ENCODE assay signal across 25 cellular contexts in genomic region chr12:62913380-62913779, GRCh38. TPM values are rescaled to one million over a fixed set of nuclear protein-coding genes. Genes with fewer than 3 reads are reported as not detected.
"Had no signal": no experiment of that assay in that cellular context is flagged by ENCODE, and none has a peak within 500 bp of the region (broad histone marks: within the 10 kb centered on the region; RNA-seq: fewer than 3 reads in every experiment).

No MANE protein-coding gene starts in this region.

- H3K4me1 ChIP-seq: ascending aorta, body of pancreas had no signal

- H3K9me3 Mint-ChIP-seq: activated CD4-positive, alpha-beta memory T cell treated with anti-CD3 and anti-CD28 coated beads for 36 hours; activated CD4-positive, alpha-beta T cell treated with anti-CD3 and anti-CD28 coated beads, Interleukin-2, amount 10 ng/mL, durations not matched to agents 7 days and 5 days; activated naive CD4-positive, alpha-beta T cell treated with anti-CD3 and anti-CD28 coated beads, Interleukin-2, amount 50 U/mL, for 72 hours; activated naive CD8-positive, alpha-beta T cell treated with anti-CD3 and anti-CD28 coated beads, Interleukin-2, amount 50 U/mL, for 24 hours; activated T-cell treated with anti-CD3 and anti-CD28 coated beads, Interleukin-2, amount 50 U/mL, for 4 hours; central memory CD8-positive, alpha-beta T cell had no signal

- DNase-seq: activated CD4-positive, alpha-beta memory T cell treated with anti-CD3 and anti-CD28 coated beads for 36 hours; activated CD4-positive, alpha-beta T cell treated with anti-CD3 and anti-CD28 coated beads, Interleukin-2, amount 10 ng/mL, durations not matched to agents 7 days and 5 days; activated CD4-positive, CD25-positive, alpha-beta regulatory T cell; activated CD8-positive, alpha-beta memory T cell treated with anti-CD3 and anti-CD28 coated beads for 24 hours; activated effector memory CD4-positive, alpha-beta T cell treated with anti-CD3 and anti-CD28 coated beads, Interleukin-2, amount 50 U/mL, for 16 hours; activated naive CD4-positive, alpha-beta T cell treated with Interleukin-2 at 50 U/mL for 16 hours; activated naive CD8-positive, alpha-beta T cell treated with anti-CD3 and anti-CD28 coated beads, Interleukin-2, amount 50 U/mL, for 24 hours; activated T-cell treated with anti-CD3 and anti-CD28 coated beads, Interleukin-2, amount 50 U/mL, for 4 hours; amniotic stem cell; body of pancreas; Kasumi-1; KBM-7; NCI-H1048; NCI-H1417; NCI-H2029; NCI-H345; NCI-H510A; NCI-H526 treated with DMSO at 0.1 percent for 48 hours; NCI-H82; T-helper 17 cell; T-helper 9 cell had no signal

- H3K4me3 ChIP-seq: ascending aorta, body of pancreas had no signal

- H3K4me1 Mint-ChIP-seq: activated CD4-positive, alpha-beta T cell treated with anti-CD3 and anti-CD28 coated beads, Interleukin-2, amount 10 ng/mL, durations not matched to agents 7 days and 5 days; activated naive CD8-positive, alpha-beta T cell treated with anti-CD3 and anti-CD28 coated beads, Interleukin-2, amount 50 U/mL, for 24 hours; central memory CD8-positive, alpha-beta T cell; T-helper 17 cell had no signal

- H3K36me3 Mint-ChIP-seq: activated CD4-positive, alpha-beta memory T cell treated with anti-CD3 and anti-CD28 coated beads for 36 hours; activated naive CD4-positive, alpha-beta T cell treated with anti-CD3 and anti-CD28 coated beads, Interleukin-2, amount 50 U/mL, for 72 hours had no signal

- H3K4me3 Mint-ChIP-seq: activated CD4-positive, alpha-beta memory T cell treated with anti-CD3 and anti-CD28 coated beads for 36 hours; activated CD4-positive, alpha-beta T cell treated with anti-CD3 and anti-CD28 coated beads, Interleukin-2, amount 10 ng/mL, durations not matched to agents 7 days and 5 days; activated naive CD8-positive, alpha-beta T cell treated with anti-CD3 and anti-CD28 coated beads, Interleukin-2, amount 50 U/mL, for 24 hours; activated T-cell treated with anti-CD3 and anti-CD28 coated beads, Interleukin-2, amount 50 U/mL, for 4 hours; central memory CD8-positive, alpha-beta T cell; T-helper 17 cell had no signal

- H3K36me3 ChIP-seq: ascending aorta had no signal

- H3K27ac Mint-ChIP-seq: activated CD4-positive, alpha-beta memory T cell treated with anti-CD3 and anti-CD28 coated beads for 36 hours; activated CD4-positive, alpha-beta T cell treated with anti-CD3 and anti-CD28 coated beads, Interleukin-2, amount 10 ng/mL, durations not matched to agents 7 days and 5 days; activated naive CD4-positive, alpha-beta T cell treated with anti-CD3 and anti-CD28 coated beads, Interleukin-2, amount 50 U/mL, for 72 hours; activated naive CD8-positive, alpha-beta T cell treated with anti-CD3 and anti-CD28 coated beads, Interleukin-2, amount 50 U/mL, for 24 hours; T-helper 17 cell had no signal

- H3K27ac ChIP-seq: ascending aorta, body of pancreas had no signal

- H3K9me3 ChIP-seq: ascending aorta, body of pancreas had no signal

- H3K27me3 ChIP-seq: ascending aorta, body of pancreas had no signal

- ATAC-seq: activated naive CD4-positive, alpha-beta T cell treated with anti-CD3 and anti-CD28 coated beads, Interleukin-2, amount 50 U/mL, for 72 hours; activated naive CD8-positive, alpha-beta T cell treated with anti-CD3 and anti-CD28 coated beads, Interleukin-2, amount 50 U/mL, for 24 hours; activated T-cell treated with anti-CD3 and anti-CD28 coated beads, Interleukin-2, amount 50 U/mL, for 4 hours; body of pancreas; Panc1; T-helper 17 cell had no signal

RNA-seq across cellular contexts. Expression of gene PPM1H, which starts 21.6 kb away (rescaled TPM):
- total RNA-seq: activated CD4-positive, alpha-beta memory T cell treated with anti-CD3 and anti-CD28 coated beads for 36 hours; activated CD4-positive, alpha-beta T cell treated with anti-CD3 and anti-CD28 coated beads, Interleukin-2, amount 10 ng/mL, durations not matched to agents 7 days and 5 days had no signal
